In genomic region chr4:174690665-174691064, GRCh38 we compare ENCODE assay signal across 22 cellular contexts.
DNase-seq lines count a peak whose midpoint lies in the region; ATAC-seq, FAIRE-seq and TF ChIP-seq lines count a peak whose summit lies in the region.
"Had no signal": no experiment of that assay in that cellular context is flagged by ENCODE, and none has a peak within 500 bp of the region (broad histone marks: within the 10 kb centered on the region; RNA-seq: fewer than 3 reads in every experiment).

No MANE protein-coding gene starts in this region.

- H3K4me1 ChIP-seq in A549 = no peaks in the 10 kb centered on the region
- H3K4me1 ChIP-seq in H1 (replicated peaks in 1 of 4; ENCODE audit: control insufficient read depth in 3 of 4, insufficient read depth in 4 of 4, low read length in 3 of 4) = no peaks in the 10 kb centered on the region
- H3K4me1 ChIP-seq in Karpas-422 (ENCODE audit: low read length) = no peaks in the 10 kb centered on the region
- H3K4me1 ChIP-seq: BLaER1 treated with 17β-estradiol and CSF1 and Interleukin-3, amounts not matched to agents 10 nM and 100 nM; Caco-2 had no signal

- H3K9me3 Mint-ChIP-seq in WTC11 = peaks cover 30% of the 10 kb centered on the region

- H3K23ac ChIP-seq in H1 (ENCODE audit: insufficient read length) = no peak overlapping the region

- no peak overlapping the region for H2BK15ac ChIP-seq in H1 (ENCODE audit: low read length)

- H3K18ac ChIP-seq in H1 (ENCODE audit: extremely low read depth, low read length) = no peak overlapping the region

- no peaks in the 10 kb centered on the region for H3K4me1 Mint-ChIP-seq in WTC11
- H3K4me1 Mint-ChIP-seq: B cell had no signal

- no peaks in the 10 kb centered on the region for H3K27me3 ChIP-seq in H1 (replicated peaks in 1 of 4; ENCODE audit: control insufficient read depth in 3 of 4, extremely low read depth in 1 of 4, insufficient read depth in 3 of 4, low read length in 3 of 4)
- H3K27me3 ChIP-seq in Karpas-422 (ENCODE audit: low read length) = no peaks in the 10 kb centered on the region
- H3K27me3 ChIP-seq: BLaER1 treated with 17β-estradiol and CSF1 and Interleukin-3, amounts not matched to agents 10 nM and 100 nM had no signal

- H3K4me3 ChIP-seq in A549 = no peak overlapping the region
- H3K4me3 ChIP-seq in H1 (ENCODE audit: extremely low read depth in 1 of 4, insufficient read depth in 2 of 4, low read depth in 3 of 4, low read length in 4 of 4) = no peak overlapping the region
- no peak overlapping the region for H3K4me3 ChIP-seq in Karpas-422 (ENCODE audit: low read length)
- H3K4me3 ChIP-seq: BLaER1 treated with 17β-estradiol and CSF1 and Interleukin-3, amounts not matched to agents 10 nM and 100 nM had no signal

- H2AFZ ChIP-seq in H1 (ENCODE audit: low read length) = no peak overlapping the region
- H2AFZ ChIP-seq in Karpas-422 (ENCODE audit: low read length) = no peak overlapping the region

- no peaks in the 10 kb centered on the region; the same call in 1 of the 2 replicates for H3K27me3 Mint-ChIP-seq in WTC11 (ENCODE audit: low read depth)
- H3K27me3 Mint-ChIP-seq: B cell had no signal

- WGBS in A549 (ENCODE audit: missing lambda C conversion rate) = 33% methylated on average over 1 of the region's 1 CpG
- WGBS in H1 (ENCODE audit: extremely low coverage in 1 of 2, insufficient coverage in 1 of 2, insufficient read length in 1 of 2, insufficient replicate concordance in 2 of 2, low coverage in 1 of 2, low lambda C conversion rate in 2 of 2, missing lambda C conversion rate in 1 of 2), 2 experiments = 100% methylated on average over 1 of the region's 1 CpG; no CpG with 5 or more reads in 1 of the 2 experiments

- H3K36me3 Mint-ChIP-seq in WTC11 = peaks cover 23% of the 10 kb centered on the region
- H3K36me3 Mint-ChIP-seq: CD8-positive, alpha-beta T cell had no signal

- H3K27ac ChIP-seq in A549 (no peak overlapping the region), H1 (ENCODE audit: low read depth, low read length) (no peak overlapping the region), Karpas-422 (ENCODE audit: low read length) (no peak overlapping the region)
- H3K27ac ChIP-seq: BLaER1 treated with 17β-estradiol and CSF1 and Interleukin-3, amounts not matched to agents 10 nM and 100 nM; C4-2B had no signal

- H4K20me1 ChIP-seq in H1 (replicated peaks in 1 of 2; ENCODE audit: control insufficient read depth in 1 of 2, insufficient read depth in 2 of 2, low read length in 2 of 2) (no peaks in the 10 kb centered on the region), Karpas-422 (ENCODE audit: insufficient read depth, low read depth, low read length) (no peaks in the 10 kb centered on the region)
- H4K20me1 ChIP-seq: BLaER1 treated with 17β-estradiol and CSF1 and Interleukin-3, amounts not matched to agents 10 nM and 100 nM had no signal

- no peak overlapping the region for H3K4ac ChIP-seq in H1 (replicated peaks; ENCODE audit: insufficient read length, low read depth, low read length)

- peaks cover 2% of the 10 kb centered on the region; the same call in 1 of the 2 replicates for H3K23me2 ChIP-seq in H1 (ENCODE audit: low read depth, low read length)

- no peak for FAIRE-seq in A549 (lab: Jason Lieb, UNC)
- no peak for FAIRE-seq in H1 (lab: Jason Lieb, UNC)
- FAIRE-seq: A204.1, D721Med, G401.6, GM12891, GM19239 had no signal

- no peak overlapping the region for H3K4me3 Mint-ChIP-seq in WTC11
- H3K4me3 Mint-ChIP-seq: B cell; CD4-positive, alpha-beta T cell; CD8-positive, alpha-beta T cell had no signal

- TF ChIP-seq RAD21 in A549 (conservative IDR thresholded peaks at IDR 0.05 in 1 of 2, IDR thresholded peaks at IDR 0.05 in 1 of 2) = no peak
- no peak for TF ChIP-seq RAD21 in H1 (IDR thresholded peaks at IDR 0.05 in 1 of 2, conservative IDR thresholded peaks at IDR 0.05 in 1 of 2; ENCODE audit: low read depth in 2 of 2, low read length in 2 of 2)

- H3K14ac ChIP-seq in H1 (ENCODE audit: insufficient read length) = no peak overlapping the region

- no peak overlapping the region for H2BK20ac ChIP-seq in H1 (ENCODE audit: low read length)

- H3K79me2 ChIP-seq in H1 (ENCODE audit: control insufficient read depth in 1 of 2, insufficient read depth in 2 of 2, low read length in 2 of 2) (no peaks in the 10 kb centered on the region), Karpas-422 (ENCODE audit: low read length) (no peaks in the 10 kb centered on the region)

- H3K9ac ChIP-seq in H1 (replicated peaks in 1 of 4; ENCODE audit: extremely low read depth in 1 of 4, low read depth in 3 of 4, low read length in 3 of 4) (no peak overlapping the region), Karpas-422 (ENCODE audit: low read length) (no peak overlapping the region)
- H3K9ac ChIP-seq: BLaER1 treated with 17β-estradiol and CSF1 and Interleukin-3, amounts not matched to agents 10 nM and 100 nM had no signal

- peaks cover 4% of the 10 kb centered on the region; the same call in 2 of the 3 replicates for H3K9me3 ChIP-seq in A549
- peaks cover 9 to 13% of the 10 kb centered on the region in 2 experiments; a peak in 2 of 4 replicates for H3K9me3 ChIP-seq in H1 (ENCODE audit: insufficient read depth in 2 of 2, low read depth in 1 of 2, low read length in 1 of 2)
- H3K9me3 ChIP-seq in Karpas-422 (ENCODE audit: low read length) = no peaks in the 10 kb centered on the region

- no peak overlapping the region for H2BK5ac ChIP-seq in H1 (ENCODE audit: low read depth, low read length)

- H3K79me1 ChIP-seq in H1 (ENCODE audit: low read depth, low read length) = no peaks in the 10 kb centered on the region

- H4K5ac ChIP-seq in H1 (ENCODE audit: insufficient read length, low read depth, low read length) = no peak overlapping the region

- H2BK12ac ChIP-seq in H1 (ENCODE audit: low read depth, low read length) = no peak overlapping the region

- H3K27ac Mint-ChIP-seq in WTC11 = no peak overlapping the region
- H3K27ac Mint-ChIP-seq: B cell; CD4-positive, alpha-beta T cell; CD8-positive, alpha-beta T cell had no signal

- CTCF ChIA-PET in A549 (lab: Yijun Ruan, JAX) (no interaction called here), WTC11 (lab: Charles Lee) (no interaction called here), H1 (lab: Charles Lee; ENCODE audit: partially characterized antibody) (no interaction called here)

- no peak overlapping the region for H4K91ac ChIP-seq in H1 (replicated peaks; ENCODE audit: insufficient read length, low read length)

- TF ChIP-seq CTCF in A549 (IDR thresholded peaks at IDR 0.05) = no peak
- TF ChIP-seq CTCF in WTC11 (IDR thresholded peaks at IDR 0.05) = no peak
- TF ChIP-seq CTCF in H1 (IDR thresholded peaks at IDR 0.05; ENCODE audit: control extremely low read depth in 1 of 3, insufficient read depth in 1 of 3, low read depth in 1 of 3, low read length in 3 of 3) = no peak

- H3K9me2 ChIP-seq in Karpas-422 (replicated peaks; ENCODE audit: insufficient read depth, low read length) = no peaks in the 10 kb centered on the region

- TF ChIP-seq EP300 in A549 (IDR thresholded peaks at IDR 0.05) (no peak), H1 (IDR thresholded peaks at IDR 0.05; ENCODE audit: borderline replicate concordance in 1 of 2, low read depth in 2 of 2, low read length in 2 of 2) (no peak)

- H3K36me3 ChIP-seq in H1 (ENCODE audit: control insufficient read depth in 2 of 4, insufficient read depth in 4 of 4, low read length in 3 of 4) = no peaks in the 10 kb centered on the region
- H3K36me3 ChIP-seq in Karpas-422 (ENCODE audit: insufficient read depth, low read length) = no peaks in the 10 kb centered on the region
- H3K36me3 ChIP-seq: BLaER1 treated with 17β-estradiol and CSF1 and Interleukin-3, amounts not matched to agents 10 nM and 100 nM had no signal

- ATAC-seq in A549 = no peak
- no peak for ATAC-seq in WTC11
- ATAC-seq in GM21619 (IDR thresholded peaks at IDR 0.05; ENCODE audit: unreplicated experiment) = no peak
- no peak for ATAC-seq in HG02884 (IDR thresholded peaks at IDR 0.05; ENCODE audit: unreplicated experiment)
- ATAC-seq: CD8-positive, alpha-beta T cell had no signal

- H4K8ac ChIP-seq in H1 (ENCODE audit: extremely low read depth, insufficient read depth, low read length) = no peak overlapping the region

- TF ChIP-seq POLR2A in A549 (IDR thresholded peaks at IDR 0.05; ENCODE audit: low read length) (no peak), H1 (IDR thresholded peaks at IDR 0.05; ENCODE audit: control extremely low read depth in 1 of 2, low read depth in 2 of 2, low read length in 2 of 2) (no peak)

- no peak overlapping the region for H3K4me2 ChIP-seq in A549
- no peak overlapping the region for H3K4me2 ChIP-seq in H1 (ENCODE audit: insufficient read depth in 1 of 2, low read depth in 2 of 2, low read length in 2 of 2)
- no peak overlapping the region for H3K4me2 ChIP-seq in Karpas-422 (ENCODE audit: low read depth, low read length, poor library complexity, severe bottlenecking)
- H3K4me2 ChIP-seq: BLaER1 treated with 17β-estradiol and CSF1 and Interleukin-3, amounts not matched to agents 10 nM and 100 nM had no signal

- H2AK5ac ChIP-seq in H1 (ENCODE audit: low read depth, low read length) = no peak overlapping the region

- H3K56ac ChIP-seq in H1 (replicated peaks; ENCODE audit: insufficient read length, low read depth, low read length) = no peak overlapping the region

- POLR2A ChIA-PET in A549 (lab: Yijun Ruan, JAX) (no interaction called here), WTC11 (lab: Charles Lee) (no interaction called here), H1 (lab: Charles Lee; ENCODE audit: partially characterized antibody) (no interaction called here)

- no peak overlapping the region for H2BK120ac ChIP-seq in H1 (replicated peaks; ENCODE audit: low read depth, low read length)

- DNase-seq in A549 (ENCODE audit: low read depth in 1 of 2, low spot score in 1 of 2) = no peak
- no peak for DNase-seq in WTC11 (ENCODE audit: low spot score)
- no peak for DNase-seq in H1 (ENCODE audit: low read depth in 1 of 2, low spot score in 2 of 2)
- DNase-seq in Karpas-422 = no peak
- DNase-seq: 8988T; AML-193; Caco-2; Calu3; CD4-positive, alpha-beta T cell; CD8-positive, alpha-beta T cell; DMS79 treated with DMSO at 0.1 percent for 48 hours; GF-D8 had no signal

TF ChIP-seq in A549, 52 proteins besides CTCF, POLR2A, EP300 and RAD21 (continues in another document):
- TF ChIP-seq KDM1A (IDR thresholded peaks at IDR 0.05; ENCODE audit: low read depth) = peak; percentile 77; the same call in 1 of the 2 replicates

TF ChIP-seq in WTC11, 78 proteins besides CTCF, POLR2A, EP300 and RAD21:
- no peak for TF ChIP-seq ETV6 (CRISPR knock-in tag; IDR thresholded peaks at IDR 0.05)
- TF ChIP-seq GTF2I (CRISPR knock-in tag; conservative IDR thresholded peaks at IDR 0.05) = peak; percentile 51; the same call in 1 of the 2 replicates

TF ChIP-seq in H1, 55 proteins besides CTCF, POLR2A, EP300 and RAD21:
- TF ChIP-seq HDAC2 (IDR thresholded peaks at IDR 0.05; ENCODE audit: borderline replicate concordance in 1 of 2, low read depth in 2 of 2, low read length in 2 of 2) (peak in 1 of 2 experiments; percentile 32; a peak in 1 of 4 replicates), RXRA (IDR thresholded peaks at IDR 0.05; ENCODE audit: insufficient read depth, low read depth, low read length) (no peak), KDM1A (IDR thresholded peaks at IDR 0.05; ENCODE audit: borderline replicate concordance, low read length) (peak; percentile 70), SUZ12 (IDR thresholded peaks at IDR 0.05; ENCODE audit: low read length) (no peak)
TF ChIP-seq in H1: peak in this region for 2.
